18 cellular contexts compared by ENCODE assay signal in the genomic region with DNA sequence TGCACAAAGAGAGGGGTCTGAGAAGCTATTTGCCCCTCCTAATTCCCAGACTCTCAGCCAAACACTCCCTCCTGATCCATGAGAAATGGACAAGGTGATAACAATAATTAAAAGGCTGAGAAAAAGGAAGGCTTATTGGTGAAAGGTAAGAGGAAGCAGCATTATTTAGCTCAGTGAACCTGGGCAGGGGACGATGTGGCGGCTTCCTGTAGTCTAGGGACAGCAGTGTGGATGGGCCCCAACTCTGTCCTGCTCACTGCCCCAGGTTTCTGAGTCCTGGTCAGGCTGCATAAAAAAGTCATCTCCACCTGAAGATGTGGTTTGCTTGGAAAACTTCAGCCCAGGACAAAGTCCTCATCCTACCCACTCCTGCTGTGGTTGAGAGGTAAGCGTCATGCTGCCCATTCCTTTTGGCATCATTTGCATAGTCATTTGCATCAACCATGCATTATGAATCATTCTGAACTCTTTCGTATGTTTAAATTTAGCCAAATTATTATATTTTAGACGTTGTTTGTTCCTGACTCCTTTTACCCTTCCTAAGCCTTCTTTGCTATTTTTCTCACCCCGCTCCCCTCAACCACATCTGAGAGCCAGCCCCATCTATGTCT.
"Had no signal": no experiment of that assay in that cellular context is flagged by ENCODE, and none has a peak within 500 bp of the region (broad histone marks: within the 10 kb centered on the region; RNA-seq: fewer than 3 reads in every experiment).

No MANE protein-coding gene starts in this region.

- ATAC-seq: foreskin keratinocyte; gastroesophageal sphincter; heart right ventricle; left colon; natural killer cell; sciatic nerve; stimulated activated memory B cell treated with anti-CD40 and anti-IgM and Interleukin-4, amounts not matched to agents 10 μg/mL and 1 μg/mL and 100 μg/mL, for 72 hours had no signal

- DNase-seq: dermis blood vessel endothelial cell; effector memory CD4-positive, alpha-beta T cell; foreskin keratinocyte; glutamatergic neuron; heart right ventricle; hippocampal formation; left colon; left ventricle myocardium inferior; mammary epithelial cell; natural killer cell; occipital lobe; ovary; retina; stimulated activated CD4-positive, alpha-beta T cell treated with anti-CD3 and anti-CD28 coated beads, Interleukin-4, amount 100 ng/mL, for 4 hours; upper lobe of left lung had no signal
